14 cellular contexts compared by ENCODE assay signal in the genomic region with DNA sequence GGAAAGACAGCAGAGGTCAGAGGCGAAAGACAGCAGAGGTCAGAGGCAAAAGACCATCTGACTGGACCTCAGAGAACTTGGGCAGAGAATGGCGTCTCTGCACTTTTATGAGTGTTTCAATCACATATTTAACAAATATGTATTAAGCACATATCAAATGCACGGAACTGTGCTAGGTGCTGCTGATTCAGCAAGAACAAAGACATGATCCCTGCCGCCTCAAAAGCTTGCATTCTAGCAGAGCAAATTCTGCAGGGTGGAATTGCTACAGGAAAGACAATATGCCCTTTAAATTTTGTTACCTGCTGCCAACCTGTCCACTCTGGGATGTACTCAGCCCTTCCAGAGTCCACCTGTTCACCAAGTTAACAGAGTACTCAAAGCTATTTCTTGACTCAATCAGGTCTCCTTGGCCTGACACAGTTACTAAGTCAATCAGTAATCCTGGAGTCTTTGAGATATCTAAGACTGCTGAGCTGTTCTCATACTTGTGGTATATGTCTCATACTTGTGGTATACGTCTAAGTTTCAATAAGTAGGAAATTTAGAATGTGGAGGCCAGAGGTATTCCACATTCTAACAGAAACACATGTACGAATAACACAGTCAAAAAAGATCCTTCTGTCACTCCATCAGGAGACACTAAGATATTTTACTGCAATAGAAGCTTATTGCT.
A peak's percentile ranks its signal among the peaks of the same experiment; 100 is the strongest.
DNase-seq lines count a peak whose midpoint lies in the region; ATAC-seq, FAIRE-seq and TF ChIP-seq lines count a peak whose summit lies in the region.
"Had no signal": no experiment of that assay in that cellular context is flagged by ENCODE, and none has a peak within 500 bp of the region (broad histone marks: within the 10 kb centered on the region; RNA-seq: fewer than 3 reads in every experiment).

No MANE protein-coding gene starts in this region.

- ATAC-seq in A549: no peak
- ATAC-seq: left ventricle myocardium superior had no signal

- H3K9ac ChIP-seq in GM23248 (no peak overlapping the region), SK-N-SH (no peak overlapping the region)

- TF ChIP-seq CTCF in A549 (IDR thresholded peaks at IDR 0.05): no peak
- TF ChIP-seq CTCF in SK-N-SH (IDR thresholded peaks at IDR 0.05): no peak
- no peak for TF ChIP-seq CTCF in fibroblast of the aortic adventitia (IDR thresholded peaks at IDR 0.05; ENCODE audit: insufficient read depth, low read length)
- no peak for TF ChIP-seq CTCF in WERI-Rb-1 (IDR thresholded peaks at IDR 0.05; ENCODE audit: low read depth, low read length)

- H3K79me2 ChIP-seq in GM23248 (ENCODE audit: insufficient read depth) (peaks cover 5% of the 10 kb centered on the region; the same call in 1 of the 2 replicates), SK-N-SH (ENCODE audit: insufficient read depth) (peaks cover 33% of the 10 kb centered on the region)

- in situ Hi-C loops in GM23248 (cut with MboI): no loop called here

- H2AFZ ChIP-seq in GM23248 (no peak overlapping the region), SK-N-SH (ENCODE audit: low read depth) (no peak overlapping the region)

- TF ChIP-seq EP300 in A549 (IDR thresholded peaks at IDR 0.05) (no peak), SK-N-SH (IDR thresholded peaks at IDR 0.05; ENCODE audit: borderline replicate concordance in 1 of 2, low read depth in 1 of 2, low read length in 1 of 2) (no peak)

- no peak for FAIRE-seq in A549 (lab: Jason Lieb, UNC)

- no peaks in the 10 kb centered on the region for H3K4me1 ChIP-seq in A549
- H3K4me1 ChIP-seq in GM23248 (ENCODE audit: insufficient read depth): peaks cover 12% of the 10 kb centered on the region
- peaks cover 27 to 33% of the 10 kb centered on the region in 2 experiments; a peak in 3 of 4 replicates for H3K4me1 ChIP-seq in SK-N-SH (ENCODE audit: control insufficient read depth in 1 of 2, insufficient read depth in 2 of 2, low read depth in 1 of 2, low read length in 1 of 2)

- H4K20me1 ChIP-seq in GM23248 (ENCODE audit: insufficient read depth) (0 out of 2 replicates have a peak, but pooled peaks cover 6% of the 10 kb centered on the region), SK-N-SH (ENCODE audit: insufficient read depth) (peaks cover 21% of the 10 kb centered on the region)

- H3K27ac ChIP-seq in A549: no peak overlapping the region
- no peak overlapping the region for H3K27ac ChIP-seq in GM23248
- peak overlapping the region in 1 of 2 experiments; percentile 15; a peak in 1 of 4 replicates for H3K27ac ChIP-seq in SK-N-SH (ENCODE audit: low read depth in 2 of 2, low read length in 1 of 2)
- H3K27ac ChIP-seq in WERI-Rb-1: no peak overlapping the region
- H3K27ac ChIP-seq: coronary artery had no signal

- no peak for DNase-seq in A549 (ENCODE audit: low read depth in 1 of 2, low spot score in 1 of 2)
- DNase-seq in GM23248: peak; percentile 78
- DNase-seq in SK-N-SH: no peak
- peak; percentile 62 for DNase-seq in fibroblast of the aortic adventitia (ENCODE audit: low read depth)
- no peak for DNase-seq in WERI-Rb-1
- DNase-seq in stimulated activated CD4-positive, alpha-beta T cell treated with anti-CD3 and anti-CD28 coated beads, Interleukin-1b, Interleukin-23, amount 100 ng/mL, for 48 hours: no peak
- DNase-seq in superior temporal gyrus (ENCODE audit: extremely low spot score): no peak
- no peak for DNase-seq in NCI-H1417 (lab: John Stamatoyannopoulos, UW)
- DNase-seq: activated CD4-positive, alpha-beta T cell treated with anti-CD3 and anti-CD28 coated beads for 48 hours; activated gamma-delta T cell; C1 segment of cervical spinal cord; left ventricle myocardium superior; NCI-H2081 treated with DMSO at 0.1 percent for 48 hours had no signal

- TF ChIP-seq POLR2A in A549 (IDR thresholded peaks at IDR 0.05; ENCODE audit: low read length): no peak

- 85% methylated on average over 6 of the region's 6 CpGs for WGBS in A549 (ENCODE audit: missing lambda C conversion rate)
- WGBS in GM23248 (ENCODE audit: low coverage in 1 of 2, low lambda C conversion rate in 2 of 2, missing lambda C conversion rate in 2 of 2), 2 experiments: 58 to 61% methylated on average over 6 of the region's 6 CpGs
- 73% methylated on average over 6 of the region's 6 CpGs for WGBS in SK-N-SH (ENCODE audit: low lambda C conversion rate)

- H3K36me3 ChIP-seq in GM23248 (ENCODE audit: low read depth) (no peaks in the 10 kb centered on the region), SK-N-SH (replicated peaks in 1 of 2; ENCODE audit: control insufficient read depth in 1 of 2, insufficient read depth in 2 of 2, low read length in 1 of 2) (peaks cover 0 to 5% of the 10 kb centered on the region in 2 experiments), WERI-Rb-1 (no peaks in the 10 kb centered on the region)

- H3K4me2 ChIP-seq in A549 (no peak overlapping the region), GM23248 (ENCODE audit: unreplicated experiment) (peak overlapping the region; percentile 6), SK-N-SH (no peak overlapping the region)

- TF ChIP-seq RAD21 in A549 (conservative IDR thresholded peaks at IDR 0.05 in 1 of 2, IDR thresholded peaks at IDR 0.05 in 1 of 2) (no peak), SK-N-SH (IDR thresholded peaks at IDR 0.05; ENCODE audit: low read length) (no peak)

- H3F3A ChIP-seq in GM23248 (ENCODE audit: insufficient read depth) (peaks cover 23% of the 10 kb centered on the region), SK-N-SH (replicated peaks; ENCODE audit: insufficient read depth) (peaks cover 15% of the 10 kb centered on the region)

- POLR2A ChIA-PET in A549 (lab: Yijun Ruan, JAX) (no interaction called here), SK-N-SH (lab: Yijun Ruan, JAX) (no interaction called here)

- H3K4me3 ChIP-seq in A549 (no peak overlapping the region), GM23248 (no peak overlapping the region), SK-N-SH (ENCODE audit: low read depth in 2 of 2, low read length in 1 of 2) (no peak overlapping the region), fibroblast of the aortic adventitia (ENCODE audit: low read depth, low read length) (no peak overlapping the region), WERI-Rb-1 (ENCODE audit: low read depth, low read length) (no peak overlapping the region)
- H3K4me3 ChIP-seq: coronary artery had no signal

- no peaks in the 10 kb centered on the region for H3K9me3 ChIP-seq in A549
- H3K9me3 ChIP-seq in GM23248 (ENCODE audit: low read depth): no peaks in the 10 kb centered on the region
- no peaks in the 10 kb centered on the region for H3K9me3 ChIP-seq in SK-N-SH
- H3K9me3 ChIP-seq in WERI-Rb-1 (ENCODE audit: severe bottlenecking): no peaks in the 10 kb centered on the region

- H3K9me2 ChIP-seq in GM23248 (ENCODE audit: insufficient read depth) (no peaks in the 10 kb centered on the region), SK-N-SH (no peaks in the 10 kb centered on the region)

- H3K27me3 ChIP-seq in GM23248 (replicated peaks; ENCODE audit: insufficient read depth) (no peaks in the 10 kb centered on the region), SK-N-SH (ENCODE audit: insufficient read depth) (no peaks in the 10 kb centered on the region), WERI-Rb-1 (ENCODE audit: insufficient read depth, low read depth, severe bottlenecking) (no peaks in the 10 kb centered on the region)

- CTCF ChIA-PET in A549 (lab: Yijun Ruan, JAX): interaction anchor here (0.5 to 1.8 kb wide), 2 partner anchors 10 to 30 kb away, joined by 3 to 4 read pairs; no protein-coding TSS in a partner anchor
- CTCF ChIA-PET in SK-N-SH (lab: Yijun Ruan, JAX): no interaction called here

TF ChIP-seq in A549, 52 proteins besides CTCF, POLR2A, EP300 and RAD21:
- TF ChIP-seq MAFK (IDR thresholded peaks at IDR 0.05; ENCODE audit: partially characterized antibody): peak; percentile 57
- TF ChIP-seq MAZ (IDR thresholded peaks at IDR 0.05; ENCODE audit: borderline replicate concordance, low read depth, low read length): no peak

TF ChIP-seq in SK-N-SH, 30 proteins besides CTCF, POLR2A, EP300 and RAD21:
- TF ChIP-seq RXRA (IDR thresholded peaks at IDR 0.05; ENCODE audit: borderline replicate concordance, low read depth) (0 out of 2 replicates have a peak, but pooled peaks have one; percentile 12), GATA2 (CRISPR knock-in tag; IDR thresholded peaks at IDR 0.05) (no peak), JUND (IDR thresholded peaks at IDR 0.05) (peak; percentile 62), TEAD4 (IDR thresholded peaks at IDR 0.05; ENCODE audit: borderline replicate concordance, insufficient read depth) (peak; percentile 45; the same call in 1 of the 2 replicates), TCF12 (IDR thresholded peaks at IDR 0.05) (peak; percentile 73), FOSL2 (IDR thresholded peaks at IDR 0.05; ENCODE audit: borderline replicate concordance, low read depth) (peak; percentile 41; the same call in 1 of the 2 replicates), NRF1 (IDR thresholded peaks at IDR 0.05; ENCODE audit: low read depth, low read length) (no peak), MEF2A (IDR thresholded peaks at IDR 0.05; ENCODE audit: borderline replicate concordance, low read depth) (no peak)
- TF ChIP-seq, protein P1, sequence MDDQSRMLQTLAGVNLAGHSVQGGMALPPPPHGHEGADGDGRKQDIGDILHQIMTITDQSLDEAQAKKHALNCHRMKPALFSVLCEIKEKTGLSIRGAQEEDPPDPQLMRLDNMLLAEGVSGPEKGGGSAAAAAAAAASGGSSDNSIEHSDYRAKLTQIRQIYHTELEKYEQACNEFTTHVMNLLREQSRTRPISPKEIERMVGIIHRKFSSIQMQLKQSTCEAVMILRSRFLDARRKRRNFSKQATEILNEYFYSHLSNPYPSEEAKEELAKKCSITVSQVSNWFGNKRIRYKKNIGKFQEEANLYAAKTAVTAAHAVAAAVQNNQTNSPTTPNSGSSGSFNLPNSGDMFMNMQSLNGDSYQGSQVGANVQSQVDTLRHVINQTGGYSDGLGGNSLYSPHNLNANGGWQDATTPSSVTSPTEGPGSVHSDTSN (IDR thresholded peaks at IDR 0.05): peak; percentile 72
- TF ChIP-seq, protein P2, sequence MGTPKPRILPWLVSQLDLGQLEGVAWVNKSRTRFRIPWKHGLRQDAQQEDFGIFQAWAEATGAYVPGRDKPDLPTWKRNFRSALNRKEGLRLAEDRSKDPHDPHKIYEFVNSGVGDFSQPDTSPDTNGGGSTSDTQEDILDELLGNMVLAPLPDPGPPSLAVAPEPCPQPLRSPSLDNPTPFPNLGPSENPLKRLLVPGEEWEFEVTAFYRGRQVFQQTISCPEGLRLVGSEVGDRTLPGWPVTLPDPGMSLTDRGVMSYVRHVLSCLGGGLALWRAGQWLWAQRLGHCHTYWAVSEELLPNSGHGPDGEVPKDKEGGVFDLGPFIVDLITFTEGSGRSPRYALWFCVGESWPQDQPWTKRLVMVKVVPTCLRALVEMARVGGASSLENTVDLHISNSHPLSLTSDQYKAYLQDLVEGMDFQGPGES (IDR thresholded peaks at IDR 0.05; ENCODE audit: low read depth, low read length): no peak

Comparison
In these comparisons a context has a peak if more than half of its experiments do, and no peak if none do; other contexts are left out.
1. DNase-seq: peak in GM23248 (single experiment) and fibroblast of the aortic adventitia (single experiment); none in A549 (0 of 2), SK-N-SH (single experiment), WERI-Rb-1 (single experiment), stimulated activated CD4-positive, alpha-beta T cell treated with anti-CD3 and anti-CD28 coated beads, Interleukin-1b, Interleukin-23, amount 100 ng/mL, for 48 hours (single experiment), superior temporal gyrus (single experiment) and NCI-H1417 (0 of 3).